Comparison of ENCODE assay signal across 1 cellular context in the genomic region with DNA sequence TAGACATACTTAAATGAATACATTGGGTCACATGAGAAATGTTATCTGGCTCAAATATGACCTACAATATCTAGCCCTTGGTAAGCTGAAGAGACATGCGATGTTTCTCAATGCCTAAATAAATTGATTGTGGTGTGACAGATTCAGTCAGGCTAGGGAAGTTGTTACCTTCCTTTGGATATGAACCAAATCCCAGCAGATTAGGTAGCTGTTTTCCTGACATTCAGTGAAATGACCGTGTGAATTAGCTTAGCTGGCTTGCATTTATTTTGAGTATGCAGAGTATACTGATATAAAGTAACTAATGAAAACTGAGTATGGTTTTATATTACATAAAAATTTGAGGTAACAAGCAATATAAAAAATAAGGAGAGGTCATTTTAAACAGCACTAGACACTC.
TF ChIP-seq lines count a peak whose summit lies in the region.

No MANE protein-coding gene starts in this region.

TF ChIP-seq in H1, 55 proteins besides CTCF, POLR2A, EP300 and RAD21 (continued from another document):
- TF ChIP-seq KDM5A (IDR thresholded peaks at IDR 0.05; ENCODE audit: low read length) (no peak), MAFK (IDR thresholded peaks at IDR 0.05; ENCODE audit: low read depth, low read length) (no peak)
TF ChIP-seq in H1: peak in this region for 0.
